Comparison of ENCODE assay signal across 11 cellular contexts in the genomic region with DNA sequence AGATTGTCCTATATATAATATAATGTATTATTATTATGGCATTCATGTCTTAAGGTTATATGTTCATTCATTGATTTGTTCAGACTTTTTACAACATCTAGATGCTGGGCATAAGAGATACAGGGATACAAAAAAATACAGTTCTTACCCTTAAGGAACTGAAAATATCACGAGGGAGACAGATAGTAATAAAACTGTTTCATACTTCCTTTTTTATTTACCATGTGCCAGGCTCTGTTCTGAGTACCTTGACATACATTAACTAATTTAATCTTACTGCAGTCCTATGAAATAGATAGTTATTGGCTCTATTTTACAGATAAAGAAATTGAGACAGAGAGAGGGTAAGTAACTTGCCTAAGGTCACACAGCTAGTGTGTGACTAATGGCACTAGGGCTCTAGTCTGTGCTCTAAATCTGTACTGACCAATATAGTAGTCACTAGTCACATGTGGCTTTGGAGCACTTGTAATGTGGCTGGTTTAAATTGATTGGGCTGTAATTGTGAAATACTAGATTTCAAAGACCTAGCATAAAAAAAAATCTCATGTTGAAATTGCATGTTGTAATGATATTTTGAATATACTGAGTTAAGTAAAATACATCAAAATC. TPM values are rescaled to one million over a fixed set of nuclear protein-coding genes. Genes with fewer than 3 reads are reported as not detected.
A peak's percentile ranks its signal among the peaks of the same experiment; 100 is the strongest.
DNase-seq lines count a peak whose midpoint lies in the region; ATAC-seq and TF ChIP-seq lines count a peak whose summit lies in the region.
"Had no signal": no experiment of that assay in that cellular context is flagged by ENCODE, and none has a peak within 500 bp of the region (broad histone marks: within the 10 kb centered on the region; RNA-seq: fewer than 3 reads in every experiment).

No MANE protein-coding gene starts in this region.

- TF ChIP-seq CTCF in HEK293 (tag by site-specific recombination; IDR thresholded peaks at IDR 0.05) (no peak), left lung (IDR thresholded peaks at IDR 0.05) (no peak), GM13976 (IDR thresholded peaks at IDR 0.05; ENCODE audit: borderline replicate concordance, control extremely low read depth, extremely low read depth, insufficient read depth, missing control alignments) (no peak), dorsolateral prefrontal cortex (IDR thresholded peaks at IDR 0.05 in 54 of 56, conservative IDR thresholded peaks at IDR 0.05 in 2 of 56; ENCODE audit: low read depth in 1 of 56, partially characterized antibody in 56 of 56) (no peak)

- ATAC-seq in GM18870 (IDR thresholded peaks at IDR 0.05; ENCODE audit: unreplicated experiment) (peak; percentile 72), left lung (peak; percentile 45)

- H3K36me3 ChIP-seq in HEK293 (ENCODE audit: control insufficient read depth in 2 of 2, insufficient read depth in 1 of 2, low read length in 2 of 2) (peaks cover 0 to 22% of the 10 kb centered on the region in 2 experiments; a peak in 1 of 3 replicates), left lung (peaks cover 0 to 29% of the 10 kb centered on the region in 2 donors)

- intact Hi-C loops in left lung (cut with DNase I) (no loop called here), dorsolateral prefrontal cortex (cut with DNase I) (no loop called here)

- H3K4me3 ChIP-seq in HEK293 (ENCODE audit: low read depth, low read length) (no peak overlapping the region), left lung (no peak overlapping the region), dorsolateral prefrontal cortex (no peak overlapping the region)

- H3K27ac ChIP-seq in HEK293 (ENCODE audit: extremely low read depth, low read depth, low read length) (no peak overlapping the region), left lung (no peak overlapping the region), dorsolateral prefrontal cortex (no peak overlapping the region)

- no peaks in the 10 kb centered on the region for H3K9me3 ChIP-seq in HEK293 (ENCODE audit: control insufficient read depth, insufficient read depth, low read depth, low read length)
- no peaks in the 10 kb centered on the region for H3K9me3 ChIP-seq in left lung

- H3K4me1 ChIP-seq in HEK293 (ENCODE audit: control insufficient read depth, insufficient read depth, low read length), result peaks cover 10% of the 10 kb centered on the region
- peaks cover 4 to 29% of the 10 kb centered on the region in 2 donors for H3K4me1 ChIP-seq in left lung

- peak; percentile 41 for DNase-seq in LHCN-M2 (ENCODE audit: low read depth)
- DNase-seq in left lung, result no peak
- no peak for DNase-seq in COLO668 (lab: John Stamatoyannopoulos, UW; ENCODE audit: unreplicated experiment)
- no peak for DNase-seq in NCI-H82 (lab: John Stamatoyannopoulos, UW)
- DNase-seq in GM13976 (ENCODE audit: low spot score), result no peak
- no peak for DNase-seq in dorsolateral prefrontal cortex
- DNase-seq: effector CD8-positive, alpha-beta T cell; NCI-H510A treated with DMSO at 0.1 percent for 48 hours; nephron progenitor cell had no signal

- CTCF ChIA-PET in HEK293 (lab: Yijun Ruan, JAX), result no interaction called here

- in situ Hi-C loops in GM13976 (cut with MboI; ENCODE audit: low sequenced_read_pairs, unreplicated experiment), result no loop called here

- H3K27me3 ChIP-seq in left lung (no peaks in the 10 kb centered on the region), dorsolateral prefrontal cortex (no peaks in the 10 kb centered on the region)

- POLR2A ChIA-PET in HEK293 (lab: Yijun Ruan, JAX), result no interaction called here

TF ChIP-seq in HEK293, 187 proteins besides CTCF, POLR2A, EP300 and RAD21:
- TF ChIP-seq ZNF311 (tag by site-specific recombination; IDR thresholded peaks at IDR 0.05; ENCODE audit: borderline replicate concordance) (no peak), ZNF768 (tag by site-specific recombination; IDR thresholded peaks at IDR 0.05) (0 out of 2 replicates have a peak, but pooled peaks have one; percentile 7)

RNA-seq across cellular contexts. Expression of a gene that starts 21.3 kb away (rescaled TPM):
- total RNA-seq in LHCN-M2 (2014; rRNA removed) (23.2 and 35.9 TPM in 2 replicates), left lung (10 to 100 TPM; 57.9 to 58.9 TPM), dorsolateral prefrontal cortex (100 to 1,000 TPM in 108 of 120 experiments, 10 to 100 TPM in 12; 74.7 to 169 (median 126) TPM)
- 32.2 TPM for polyA plus RNA-seq in LHCN-M2 (2012)
